In the genomic region with DNA sequence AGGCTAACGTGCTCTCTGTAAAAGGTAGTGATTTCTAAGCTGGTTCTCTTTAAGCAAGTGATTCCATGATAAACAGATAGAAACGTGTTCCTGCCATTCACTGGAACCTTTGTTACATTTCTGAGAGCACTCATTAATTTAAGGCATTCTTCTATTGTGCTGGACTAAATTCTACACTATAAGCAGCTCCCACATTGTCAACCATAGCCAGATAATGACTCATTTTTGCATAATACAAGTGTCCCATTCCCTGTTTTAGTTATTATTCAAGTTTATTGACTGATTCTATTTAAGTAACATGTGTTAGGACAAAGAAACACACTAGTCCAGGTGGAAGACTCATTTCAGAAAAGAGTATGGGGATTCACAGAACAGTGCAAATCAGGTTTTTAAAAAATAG, we compare ENCODE assay signal across 29 cellular contexts.
"Had no signal": no experiment of that assay in that cellular context is flagged by ENCODE, and none has a peak within 500 bp of the region (broad histone marks: within the 10 kb centered on the region; RNA-seq: fewer than 3 reads in every experiment).

No MANE protein-coding gene starts in this region.

- H3K27ac ChIP-seq: ascending aorta, neutrophil, pancreas, prostate gland, thoracic aorta, WERI-Rb-1 had no signal

- H3K9me3 ChIP-seq: ascending aorta, neutrophil, pancreas, prostate gland, thoracic aorta had no signal

- H3K4me3 ChIP-seq: ascending aorta, pancreas, prostate gland, thoracic aorta had no signal

- H3K36me3 ChIP-seq: ascending aorta, neutrophil, pancreas, prostate gland, thoracic aorta, WERI-Rb-1 had no signal

- ATAC-seq: activated CD4-positive, CD25-positive, alpha-beta regulatory T cell treated with anti-CD3 and anti-CD28 coated beads, Interleukin-2, amount 50 U/mL, for 24 hours; left cardiac atrium; pancreas; sciatic nerve; stimulated activated effector memory CD8-positive, alpha-beta T cell treated with anti-CD3 and anti-CD28 coated beads, Interleukin-12 subunit alpha, Interleukin-12 subunit beta, amount 100 ng/mL, for 72 hours had no signal

- FAIRE-seq: endothelial cell of umbilical vein, keratinocyte, pancreas, small intestine, urothelium cell line had no signal

- H3K4me1 ChIP-seq: ascending aorta, pancreas, prostate gland had no signal

- H3K27me3 ChIP-seq: ascending aorta, pancreas had no signal

- DNase-seq: activated CD4-positive, alpha-beta T cell treated with anti-CD3 and anti-CD28 coated beads for 48 hours; activated CD4-positive, alpha-beta T cell treated with anti-CD3 and anti-CD28 coated beads, Interleukin-2, amount 50 U/mL, for 48 hours; activated CD8-positive, alpha-beta memory T cell treated with anti-CD3 and anti-CD28 coated beads for 24 hours; activated gamma-delta T cell; activated naive CD4-positive, alpha-beta T cell treated with anti-CD3 and anti-CD28 coated beads, Interleukin-2, amount 10 ng/mL, durations not matched to agents 7 days and 5 days; activated naive CD8-positive, alpha-beta T cell treated with anti-CD3 and anti-CD28 coated beads, Interleukin-2, amount 10 ng/mL, durations not matched to agents 7 days and 5 days; activated T-cell treated with anti-CD3 and anti-CD28 coated beads, Interleukin-2, amount 50 U/mL, for 1 hour; cortex of kidney; head of caudate nucleus; hippocampal formation; left cardiac atrium; mammary epithelial cell; nephron progenitor cell; pancreas; retina; small intestine; stimulated activated CD4-positive, alpha-beta T cell treated with anti-CD3 and anti-CD28 coated beads, Interleukin-4, amount 100 ng/mL, for 24 hours; trophoblast cell; WERI-Rb-1 had no signal
